ENCODE assay signal across 1 cellular context in genomic region chr20:44392088-44392775, GRCh38.
TF ChIP-seq lines count a peak whose summit lies in the region.

No MANE protein-coding gene starts in this region.

TF ChIP-seq in K562, 482 proteins besides CTCF, POLR2A, EP300 and RAD21:
- TF ChIP-seq RBM25 (IDR thresholded peaks at IDR 0.05; ENCODE audit: low read depth, low read length, severe bottlenecking) (peak; percentile 48), MAFF (IDR thresholded peaks at IDR 0.05; ENCODE audit: low read length) (no peak), RNF2 (IDR thresholded peaks at IDR 0.05) (no peak), ZNF175 (CRISPR knock-in tag; IDR thresholded peaks at IDR 0.05; ENCODE audit: low read depth) (no peak), ZNF121 (CRISPR knock-in tag; conservative IDR thresholded peaks at IDR 0.05) (peak; percentile 61), ZNF584 (CRISPR knock-in tag; IDR thresholded peaks at IDR 0.05; ENCODE audit: low read depth) (no peak), CREM (IDR thresholded peaks at IDR 0.05; ENCODE audit: low read depth) (no peak), NEUROD1 (IDR thresholded peaks at IDR 0.05; ENCODE audit: borderline replicate concordance, low read depth, low read length, partially characterized antibody) (no peak), CCAR2 (IDR thresholded peaks at IDR 0.05; ENCODE audit: low read depth, low read length) (no peak), ARNT (IDR thresholded peaks at IDR 0.05) (no peak), FOXA1 (IDR thresholded peaks at IDR 0.05; ENCODE audit: borderline replicate concordance) (no peak), ZNF449 (CRISPR knock-in tag; IDR thresholded peaks at IDR 0.05) (no peak), ZBED1 (IDR thresholded peaks at IDR 0.05) (no peak), E2F3 (CRISPR knock-in tag; IDR thresholded peaks at IDR 0.05) (no peak), ZNF780A (CRISPR knock-in tag; IDR thresholded peaks at IDR 0.05) (no peak), CSDE1 (IDR thresholded peaks at IDR 0.05) (no peak)
